Comparison of ENCODE assay signal across 22 cellular contexts in genomic region chr4:122285285-122285684, GRCh38.
DNase-seq lines count a peak whose midpoint lies in the region; ATAC-seq and TF ChIP-seq lines count a peak whose summit lies in the region.
"Had no signal": no experiment of that assay in that cellular context is flagged by ENCODE, and none has a peak within 500 bp of the region (broad histone marks: within the 10 kb centered on the region; RNA-seq: fewer than 3 reads in every experiment).

No MANE protein-coding gene starts in this region.

- no peaks in the 10 kb centered on the region for H3K27me3 ChIP-seq in mammary epithelial cell (ENCODE audit: insufficient read depth, low read length)
- H3K27me3 ChIP-seq: gastroesophageal sphincter, right atrium auricular region, uterus had no signal

- ATAC-seq in HG02970 (IDR thresholded peaks at IDR 0.05; ENCODE audit: low FRiP score, unreplicated experiment) = no peak
- no peak for ATAC-seq in HG02623 (IDR thresholded peaks at IDR 0.05; ENCODE audit: unreplicated experiment)
- ATAC-seq in GM21528 (IDR thresholded peaks at IDR 0.05; ENCODE audit: low FRiP score, unreplicated experiment) = no peak
- ATAC-seq: gastroesophageal sphincter had no signal

- WGBS in mammary epithelial cell (ENCODE audit: low coverage, missing lambda C conversion rate) = 94% methylated on average over 2 of the region's 2 CpGs

- no peaks in the 10 kb centered on the region for H3K4me1 ChIP-seq in mammary epithelial cell (ENCODE audit: insufficient read depth, low read length)
- H3K4me1 ChIP-seq: gastroesophageal sphincter, right atrium auricular region, uterus had no signal

- no peak overlapping the region for H3K4me3 ChIP-seq in mammary epithelial cell (replicated peaks in 1 of 3; ENCODE audit: insufficient read depth in 1 of 3, low read depth in 2 of 3, low read length in 3 of 3)
- H3K4me3 ChIP-seq: gastroesophageal sphincter, right atrium auricular region, uterus had no signal

- BruUV-seq in mammary epithelial cell (replicated peaks; lab: Mats Ljungman, UMichigan) = no TSS peak

- H3K79me2 ChIP-seq in mammary epithelial cell (ENCODE audit: insufficient read depth, low read length) = no peaks in the 10 kb centered on the region

- dilution Hi-C loops in mammary epithelial cell (cut with HindIII; ENCODE audit: low sequenced_read_pairs) = no loop called here

- CTCF ChIA-PET in mammary epithelial cell (lab: Charles Lee; ENCODE audit: low non-redundant PET) = no interaction called here

- H3K9me3 ChIP-seq in mammary epithelial cell (replicated peaks; ENCODE audit: insufficient read depth, low read length) = no peaks in the 10 kb centered on the region
- H3K9me3 ChIP-seq: gastroesophageal sphincter, right atrium auricular region, uterus had no signal

- no peak overlapping the region for H3K9ac ChIP-seq in mammary epithelial cell (ENCODE audit: insufficient read depth, low read length)

- intact Hi-C loops in mammary epithelial cell (cut with micrococcal nuclease) = no loop called here

- peak; percentile 53 for DNase-seq in Caki2 (ENCODE audit: low read depth)
- peak; percentile 18 for DNase-seq in M059J (ENCODE audit: low read depth)
- DNase-seq in mammary epithelial cell = peak; percentile 3
- peak; percentile 61 for DNase-seq in kidney tubule cell (ENCODE audit: low spot score)
- DNase-seq in stimulated activated CD4-positive, alpha-beta T cell treated with anti-CD3 and anti-CD28 coated beads, Interleukin-2, amount 100 ng/mL, for 24 hours = no peak
- DNase-seq: activated CD4-positive, alpha-beta T cell treated with anti-CD3 and anti-CD28 coated beads, Interleukin-2, amount 50 U/mL, for 48 hours; activated naive CD8-positive, alpha-beta T cell treated with anti-CD3 and anti-CD28 coated beads for 36 hours; activated T-cell treated with anti-CD3 and anti-CD28 coated beads, Interleukin-2, amount 50 U/mL, for 24 hours; caudate nucleus; effector memory CD4-positive, alpha-beta T cell; HCEC 1CT; immature natural killer cell; NCI-H1105 treated with DMSO at 0.1 percent for 48 hours; NCI-H774; nephron progenitor cell; RPMI8226; uterus had no signal

- no peak for TF ChIP-seq CTCF in mammary epithelial cell (conservative IDR thresholded peaks at IDR 0.05 in 1 of 2, IDR thresholded peaks at IDR 0.05 in 1 of 2; ENCODE audit: extremely low read depth in 1 of 2, insufficient read depth in 1 of 2, low read depth in 1 of 2, low read length in 2 of 2)

- no peaks in the 10 kb centered on the region for H4K20me1 ChIP-seq in mammary epithelial cell (ENCODE audit: insufficient read depth, low read length)

- no peak overlapping the region for H3K4me2 ChIP-seq in mammary epithelial cell (ENCODE audit: insufficient read depth, low read depth, low read length)

- peaks cover 2% of the 10 kb centered on the region for H3K36me3 ChIP-seq in mammary epithelial cell (ENCODE audit: insufficient read depth, low read length)
- H3K36me3 ChIP-seq: uterus had no signal

- H3K27ac ChIP-seq in mammary epithelial cell (ENCODE audit: insufficient read depth, low read depth, low read length) = no peak overlapping the region
- H3K27ac ChIP-seq: gastroesophageal sphincter, right atrium auricular region, uterus had no signal

- in situ Hi-C loops in Caki2 (cut with HindIII; ENCODE audit: low pct_unique_long_range_greater_than_20kb, low sequenced_read_pairs) = no loop called here
- in situ Hi-C loops in mammary epithelial cell (cut with MboI; ENCODE audit: low sequenced_read_pairs in 2 of 2) = no loop called here

- no peak overlapping the region for H2AFZ ChIP-seq in mammary epithelial cell (ENCODE audit: low read depth, low read length)

Comparison
In these comparisons a context has a peak if more than half of its experiments do, and no peak if none do; other contexts are left out.
1. DNase-seq: peak in Caki2 (single experiment), M059J (single experiment), mammary epithelial cell (single experiment) and kidney tubule cell (single experiment); none in stimulated activated CD4-positive, alpha-beta T cell treated with anti-CD3 and anti-CD28 coated beads, Interleukin-2, amount 100 ng/mL, for 24 hours (0 of 2).